In genomic region chr14:103593577-103593976, GRCh38 we compare ENCODE assay signal across 8 cellular contexts. TPM values are rescaled to one million over a fixed set of nuclear protein-coding genes. Genes with fewer than 3 reads are reported as not detected.
A peak's percentile ranks its signal among the peaks of the same experiment; 100 is the strongest.
DNase-seq lines count a peak whose midpoint lies in the region; ATAC-seq and TF ChIP-seq lines count a peak whose summit lies in the region.

No MANE protein-coding gene starts in this region.

- H3K27me3 ChIP-seq in gastroesophageal sphincter: no peaks in the 10 kb centered on the region
- no peaks in the 10 kb centered on the region for H3K27me3 ChIP-seq in brain microvascular endothelial cell (replicated peaks)
- H3K27me3 ChIP-seq in prostate gland (replicated peaks; ENCODE audit: insufficient read depth): no peaks in the 10 kb centered on the region

- H3K27ac ChIP-seq in gastroesophageal sphincter: peak overlapping the region in 3 of 4 donors; percentile 27 to 57 (median 55)
- H3K27ac ChIP-seq in brain microvascular endothelial cell: no peak overlapping the region
- peak overlapping the region in 1 of 2 donors; percentile 33 for H3K27ac ChIP-seq in prostate gland

- TF ChIP-seq CTCF in GM12864 (IDR thresholded peaks at IDR 0.05; ENCODE audit: low read depth, low read length, missing control alignments) (no peak), GM20000 (IDR thresholded peaks at IDR 0.05; ENCODE audit: extremely low read depth, missing control alignments) (no peak), gastroesophageal sphincter (IDR thresholded peaks at IDR 0.05) (no peak), brain microvascular endothelial cell (IDR thresholded peaks at IDR 0.05; ENCODE audit: low read depth, low read length, missing control alignments) (no peak), prostate gland (IDR thresholded peaks at IDR 0.05) (no peak)

- in situ Hi-C loops in brain microvascular endothelial cell (cut with HindIII; ENCODE audit: low pct_ligation_motif_present, low sequenced_read_pairs): no loop called here

- intact Hi-C loops in prostate gland (cut with DNase I): no loop called here

- no peak overlapping the region for H3K4me3 ChIP-seq in GM12864 (ENCODE audit: low read depth, low read length)
- no peak overlapping the region for H3K4me3 ChIP-seq in gastroesophageal sphincter
- H3K4me3 ChIP-seq in brain microvascular endothelial cell (ENCODE audit: low read depth, low read length): no peak overlapping the region
- no peak overlapping the region for H3K4me3 ChIP-seq in prostate gland

- ATAC-seq in HG03378 (IDR thresholded peaks at IDR 0.05; ENCODE audit: unreplicated experiment) (peak; percentile 97), gastroesophageal sphincter (peak; percentile 19)

- WGBS in gastroesophageal sphincter (ENCODE audit: low coverage in 1 of 2), 2 donors: 72% methylated on average over 6 of the region's 6 CpGs; no CpG with 5 or more reads in 1 of the 2 donors
- WGBS in prostate gland: 92% methylated on average over 6 of the region's 6 CpGs

- H3K9me3 ChIP-seq in gastroesophageal sphincter (no peaks in the 10 kb centered on the region), prostate gland (no peaks in the 10 kb centered on the region)

- TF ChIP-seq POLR2A in gastroesophageal sphincter (IDR thresholded peaks at IDR 0.05): no peak
- TF ChIP-seq POLR2A in prostate gland (IDR thresholded peaks at IDR 0.05): no peak

- H3K36me3 ChIP-seq in gastroesophageal sphincter (peaks cover 0 to 33% of the 10 kb centered on the region in 2 donors), brain microvascular endothelial cell (replicated peaks) (peaks cover 5% of the 10 kb centered on the region), prostate gland (no peaks in the 10 kb centered on the region)

- H3K4me1 ChIP-seq in gastroesophageal sphincter (peaks cover 0 to 21% (median 4%) of the 10 kb centered on the region in 3 donors), prostate gland (replicated peaks) (no peaks in the 10 kb centered on the region)

- TF ChIP-seq EP300 in gastroesophageal sphincter (IDR thresholded peaks at IDR 0.05): no peak

- DNase-seq in GM12864 (ENCODE audit: low read depth) (peak; percentile 51), GM20000 (ENCODE audit: low spot score) (peak; percentile 80), brain microvascular endothelial cell (no peak), NCI-H446 treated with DMSO at 0.1 percent for 48 hours (lab: John Stamatoyannopoulos, UW) (no peak), prostate gland (ENCODE audit: low spot score) (no peak)
- DNase-seq in activated CD4-positive, CD25-positive, alpha-beta regulatory T cell treated with anti-CD3 and anti-CD28 coated beads, Interleukin-2, amount 50 U/mL, for 72 hours: no peak

RNA-seq across cellular contexts. Expression of gene COA8, which starts 30.8 kb away (rescaled TPM):
- total RNA-seq in gastroesophageal sphincter: 10 to 100 TPM; 25.8 to 41.4 (median 28.4) TPM
- 10 to 100 TPM; 24.3 to 24.9 TPM for total RNA-seq in prostate gland

RNA-seq across cellular contexts. Expression of gene BAG5, which starts 31.1 kb away (rescaled TPM):
- 10 to 100 TPM; 31.1 to 41.3 (median 38.5) TPM for total RNA-seq in gastroesophageal sphincter
- 10 to 100 TPM; 31.2 to 33.3 TPM for total RNA-seq in prostate gland

RNA-seq across cellular contexts. Expression of gene KLC1, which starts 35.4 kb away (rescaled TPM):
- total RNA-seq in gastroesophageal sphincter: 100 to 1,000 TPM; 275 to 390 (median 339) TPM
- total RNA-seq in prostate gland: 100 to 1,000 TPM; 168 to 287 TPM

Comparison
In these comparisons a context has a peak if more than half of its experiments do, and no peak if none do; other contexts are left out.
1. DNase-seq: peak in GM12864 (single experiment) and GM20000 (single experiment); none in activated CD4-positive, CD25-positive, alpha-beta regulatory T cell treated with anti-CD3 and anti-CD28 coated beads, Interleukin-2, amount 50 U/mL, for 72 hours (single experiment), brain microvascular endothelial cell (single experiment), NCI-H446 treated with DMSO at 0.1 percent for 48 hours (single experiment) and prostate gland (single experiment).